Comparison of ENCODE assay signal across 9 cellular contexts in genomic region chr16:79997257-79997656, GRCh38.
A peak's percentile ranks its signal among the peaks of the same experiment; 100 is the strongest.
DNase-seq lines count a peak whose midpoint lies in the region; ATAC-seq and TF ChIP-seq lines count a peak whose summit lies in the region.
"Had no signal": no experiment of that assay in that cellular context is flagged by ENCODE, and none has a peak within 500 bp of the region (broad histone marks: within the 10 kb centered on the region; RNA-seq: fewer than 3 reads in every experiment).

No MANE protein-coding gene starts in this region.

- peaks cover 5% of the 10 kb centered on the region for H3K27me3 Mint-ChIP-seq in activated T-helper 17 cell treated with anti-CD3 and anti-CD28 coated beads, Interleukin-2, amount 50 U/mL, for 72 hours
- H3K27me3 Mint-ChIP-seq: dendritic cell treated with granulocyte-macrophage colony-stimulating factor and Interleukin-4, amounts not matched to agents 40 ng/mL and 50 ng/mL, for 4 days had no signal

- peaks cover 3% of the 10 kb centered on the region for H3K9me3 Mint-ChIP-seq in activated T-helper 17 cell treated with anti-CD3 and anti-CD28 coated beads, Interleukin-2, amount 50 U/mL, for 72 hours
- H3K9me3 Mint-ChIP-seq: dendritic cell treated with granulocyte-macrophage colony-stimulating factor and Interleukin-4, amounts not matched to agents 40 ng/mL and 50 ng/mL, for 4 days had no signal

- no peaks in the 10 kb centered on the region for H3K4me1 ChIP-seq in RWPE2 (ENCODE audit: insufficient read depth, poor library complexity, severe bottlenecking)

- no peaks in the 10 kb centered on the region for H3K36me3 ChIP-seq in RWPE2 (ENCODE audit: low read depth)

- H3K27ac ChIP-seq in RWPE2 (ENCODE audit: poor library complexity, severe bottlenecking): no peak overlapping the region

- peaks cover 2% of the 10 kb centered on the region for H3K9me3 ChIP-seq in RWPE2 (ENCODE audit: severe bottlenecking)

- peak; percentile 67 for TF ChIP-seq CTCF in AG10803 (conservative IDR thresholded peaks at IDR 0.05; ENCODE audit: low read length)
- peak; percentile 31 for TF ChIP-seq CTCF in GM10266 (IDR thresholded peaks at IDR 0.05; ENCODE audit: control insufficient read depth, insufficient read depth, low read depth, missing control alignments)
- peak; percentile 32 for TF ChIP-seq CTCF in RWPE2 (IDR thresholded peaks at IDR 0.05; ENCODE audit: poor library complexity, severe bottlenecking)

- H3K27me3 ChIP-seq in RWPE2 (ENCODE audit: insufficient read depth, poor library complexity, severe bottlenecking): no peaks in the 10 kb centered on the region

- H3K36me3 Mint-ChIP-seq in activated T-helper 17 cell treated with anti-CD3 and anti-CD28 coated beads, Interleukin-2, amount 50 U/mL, for 72 hours (ENCODE audit: low read depth): no peaks in the 10 kb centered on the region

- no peak overlapping the region for H3K4me3 ChIP-seq in AG10803 (ENCODE audit: low read length)
- H3K4me3 ChIP-seq in RWPE2 (ENCODE audit: severe bottlenecking): no peak overlapping the region

- DNase-seq in AG10803 (ENCODE audit: low read depth) (peak; percentile 24), GM10266 (ENCODE audit: extremely low spot score) (no peak), RWPE2 (ENCODE audit: low spot score) (no peak), iPS-NIHi7 (ENCODE audit: extremely low spot score) (peak; percentile 74), amygdala (lab: John Stamatoyannopoulos, UW) (no peak), T-helper 2 cell (no peak)

- no peak for ATAC-seq in RWPE2 (ENCODE audit: low read depth)
- ATAC-seq in activated T-helper 17 cell treated with anti-CD3 and anti-CD28 coated beads, Interleukin-2, amount 50 U/mL, for 72 hours (replicated peaks): no peak
- no peak for ATAC-seq in GM18505 (IDR thresholded peaks at IDR 0.05; ENCODE audit: unreplicated experiment)

- no peak for TF ChIP-seq POLR2A in GM18505 (IDR thresholded peaks at IDR 0.05; ENCODE audit: borderline replicate concordance, extremely low read depth, insufficient read depth, insufficient read length)

- H3K4me1 Mint-ChIP-seq in activated T-helper 17 cell treated with anti-CD3 and anti-CD28 coated beads, Interleukin-2, amount 50 U/mL, for 72 hours: no peaks in the 10 kb centered on the region

- no peak overlapping the region for H3K4me3 Mint-ChIP-seq in activated T-helper 17 cell treated with anti-CD3 and anti-CD28 coated beads, Interleukin-2, amount 50 U/mL, for 72 hours
- H3K4me3 Mint-ChIP-seq: dendritic cell treated with granulocyte-macrophage colony-stimulating factor and Interleukin-4, amounts not matched to agents 40 ng/mL and 50 ng/mL, for 4 days had no signal

- H3K27ac Mint-ChIP-seq in activated T-helper 17 cell treated with anti-CD3 and anti-CD28 coated beads, Interleukin-2, amount 50 U/mL, for 72 hours: no peak overlapping the region
- H3K27ac Mint-ChIP-seq: dendritic cell treated with granulocyte-macrophage colony-stimulating factor and Interleukin-4, amounts not matched to agents 40 ng/mL and 50 ng/mL, for 4 days had no signal

Comparison
In these comparisons a context has a peak if more than half of its experiments do, and no peak if none do; other contexts are left out.
1. DNase-seq: peak in AG10803 (single experiment) and iPS-NIHi7 (single experiment); none in GM10266 (single experiment), RWPE2 (single experiment), amygdala (0 of 56) and T-helper 2 cell (0 of 5).
2. Peak in every context shown above with its lines, with median percentiles within 50 percentile points of each other: CTCF ChIP-seq.